ENCODE assay signal across 12 cellular contexts in the genomic region with DNA sequence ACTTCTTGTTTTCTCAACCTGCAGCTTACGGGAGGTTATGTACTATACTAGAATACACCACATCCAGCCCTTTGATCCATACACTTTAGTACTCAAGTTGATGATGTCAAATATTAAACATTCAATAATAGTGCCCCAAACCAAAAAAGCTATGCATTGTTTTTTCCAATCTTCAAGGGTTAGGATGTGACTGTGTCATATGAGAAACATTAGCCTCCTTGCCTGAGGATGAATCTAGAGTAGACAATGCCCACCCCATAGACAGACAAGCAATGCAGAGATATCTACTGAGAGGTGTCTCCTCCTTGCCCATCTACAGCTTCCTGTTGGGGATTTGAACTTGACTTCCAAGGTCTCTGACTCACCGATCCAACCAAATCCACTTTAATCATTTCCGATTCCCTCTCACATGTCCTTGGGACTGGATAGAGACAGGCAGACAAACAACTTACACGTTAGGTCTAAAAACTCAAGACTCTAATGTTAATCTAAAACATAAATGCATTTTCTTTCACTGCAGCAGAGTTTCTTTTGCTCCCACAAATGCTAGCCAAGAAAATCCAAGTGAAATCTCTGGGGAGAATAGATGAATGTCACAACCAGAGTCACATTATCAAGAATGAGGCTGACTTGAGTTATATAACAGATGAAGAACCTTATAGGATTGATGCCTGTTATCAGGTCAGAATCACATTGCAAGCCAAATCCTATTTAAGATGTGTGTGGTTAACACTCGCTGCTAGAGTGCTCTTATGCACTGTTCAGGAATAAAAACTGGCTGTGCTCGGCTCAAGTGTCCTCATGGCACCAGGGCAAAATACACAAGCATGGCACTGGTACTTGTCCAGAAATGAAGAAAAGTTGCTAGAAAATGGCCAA.
DNase-seq lines count a peak whose midpoint lies in the region; ATAC-seq, FAIRE-seq and TF ChIP-seq lines count a peak whose summit lies in the region.
"Had no signal": no experiment of that assay in that cellular context is flagged by ENCODE, and none has a peak within 500 bp of the region (broad histone marks: within the 10 kb centered on the region; RNA-seq: fewer than 3 reads in every experiment).

No MANE protein-coding gene starts in this region.

- H3K4me3 Mint-ChIP-seq in activated T-cell treated with anti-CD3 and anti-CD28 coated beads, Interleukin-2, amount 50 U/mL, for 72 hours, result peak overlapping the region; percentile 66 to 70
- H3K4me3 Mint-ChIP-seq in activated naive CD8-positive, alpha-beta T cell treated with anti-CD3 and anti-CD28 coated beads, Interleukin-2, amount 50 U/mL, for 24 hours, result peak overlapping the region; percentile 64
- peak overlapping the region; percentile 55 for H3K4me3 Mint-ChIP-seq in stimulated activated naive CD8-positive, alpha-beta T cell treated with anti-CD3 and anti-CD28 coated beads, Interleukin-15, Interleukin-2, amounts not matched to agents 100 ng/mL and 50 ng/mL, for 24 hours

- H3K79me2 ChIP-seq in Loucy (ENCODE audit: insufficient read depth, low read length), result no peaks in the 10 kb centered on the region

- H3K9me3 Mint-ChIP-seq in activated T-cell treated with anti-CD3 and anti-CD28 coated beads, Interleukin-2, amount 50 U/mL, for 72 hours, result peaks cover 2 to 3% of the 10 kb centered on the region in 2 donors
- H3K9me3 Mint-ChIP-seq in activated naive CD8-positive, alpha-beta T cell treated with anti-CD3 and anti-CD28 coated beads, Interleukin-2, amount 50 U/mL, for 24 hours, result peaks cover 10% of the 10 kb centered on the region
- peaks cover 4% of the 10 kb centered on the region for H3K9me3 Mint-ChIP-seq in stimulated activated naive CD8-positive, alpha-beta T cell treated with anti-CD3 and anti-CD28 coated beads, Interleukin-15, Interleukin-2, amounts not matched to agents 100 ng/mL and 50 ng/mL, for 24 hours

- no peak overlapping the region for H2AFZ ChIP-seq in Loucy (ENCODE audit: low read length)

- peaks cover 71% of the 10 kb centered on the region for H3K4me1 Mint-ChIP-seq in activated T-cell treated with anti-CD3 and anti-CD28 coated beads, Interleukin-2, amount 50 U/mL, for 72 hours (ENCODE audit: low read depth)
- peaks cover 72% of the 10 kb centered on the region for H3K4me1 Mint-ChIP-seq in activated naive CD8-positive, alpha-beta T cell treated with anti-CD3 and anti-CD28 coated beads, Interleukin-2, amount 50 U/mL, for 24 hours
- H3K4me1 Mint-ChIP-seq in stimulated activated naive CD8-positive, alpha-beta T cell treated with anti-CD3 and anti-CD28 coated beads, Interleukin-15, Interleukin-2, amounts not matched to agents 100 ng/mL and 50 ng/mL, for 24 hours (ENCODE audit: low read depth), result peaks cover 72% of the 10 kb centered on the region

- peak overlapping the region; percentile 4 for H3K4me2 ChIP-seq in Loucy (ENCODE audit: low read depth, low read length, poor library complexity, severe bottlenecking)

- ATAC-seq in activated T-cell treated with anti-CD3 and anti-CD28 coated beads, Interleukin-2, amount 50 U/mL, for 72 hours (replicated peaks in 1 of 2), result peak; percentile 35 to 41
- peak; percentile 55 for ATAC-seq in activated naive CD8-positive, alpha-beta T cell treated with anti-CD3 and anti-CD28 coated beads, Interleukin-2, amount 50 U/mL, for 24 hours
- no peak for ATAC-seq in HG02759 (IDR thresholded peaks at IDR 0.05; ENCODE audit: unreplicated experiment)

- no peaks in the 10 kb centered on the region for H3K27me3 Mint-ChIP-seq in activated T-cell treated with anti-CD3 and anti-CD28 coated beads, Interleukin-2, amount 50 U/mL, for 72 hours (ENCODE audit: low read depth)
- no peaks in the 10 kb centered on the region for H3K27me3 Mint-ChIP-seq in activated naive CD8-positive, alpha-beta T cell treated with anti-CD3 and anti-CD28 coated beads, Interleukin-2, amount 50 U/mL, for 24 hours
- H3K27me3 Mint-ChIP-seq in stimulated activated naive CD8-positive, alpha-beta T cell treated with anti-CD3 and anti-CD28 coated beads, Interleukin-15, Interleukin-2, amounts not matched to agents 100 ng/mL and 50 ng/mL, for 24 hours, result no peaks in the 10 kb centered on the region

- no peaks in the 10 kb centered on the region for H4K20me1 ChIP-seq in Loucy (ENCODE audit: insufficient read depth, low read length, poor library complexity, severe bottlenecking)

- H3K9ac ChIP-seq in Loucy (ENCODE audit: low read depth, low read length, poor library complexity, severe bottlenecking), result no peak overlapping the region

- peaks cover 82% of the 10 kb centered on the region for H3K4me1 ChIP-seq in Loucy (ENCODE audit: insufficient read depth, low read length, poor library complexity, severe bottlenecking)

- H3K36me3 Mint-ChIP-seq in activated T-cell treated with anti-CD3 and anti-CD28 coated beads, Interleukin-2, amount 50 U/mL, for 72 hours (ENCODE audit: insufficient read depth in 2 of 2), result peaks cover 0 to 2% of the 10 kb centered on the region in 2 donors
- H3K36me3 Mint-ChIP-seq in activated naive CD8-positive, alpha-beta T cell treated with anti-CD3 and anti-CD28 coated beads, Interleukin-2, amount 50 U/mL, for 24 hours (ENCODE audit: low read depth), result peaks cover 7% of the 10 kb centered on the region
- no peaks in the 10 kb centered on the region for H3K36me3 Mint-ChIP-seq in stimulated activated naive CD8-positive, alpha-beta T cell treated with anti-CD3 and anti-CD28 coated beads, Interleukin-15, Interleukin-2, amounts not matched to agents 100 ng/mL and 50 ng/mL, for 24 hours (ENCODE audit: low read depth)

- no peak for DNase-seq in activated T-cell treated with anti-CD3 and anti-CD28 coated beads, Interleukin-2, amount 50 U/mL, for 72 hours
- DNase-seq in activated T-cell treated with anti-CD3 and anti-CD28 coated beads for 4 hours (no peak), frontal cortex (ENCODE audit: low spot score in 2 of 2) (no peak), COR-L47 (lab: John Stamatoyannopoulos, UW) (no peak)
- DNase-seq in activated naive CD8-positive, alpha-beta T cell treated with anti-CD3 and anti-CD28 coated beads, Interleukin-2, amount 50 U/mL, for 24 hours, result no peak
- DNase-seq: aorta; EL; stimulated activated naive CD4-positive, alpha-beta T cell treated with Interleukin-2 at 50 U/mL for 16 hours had no signal

- H3K27me3 ChIP-seq in Loucy (ENCODE audit: insufficient read depth, low read length, poor library complexity, severe bottlenecking), result no peaks in the 10 kb centered on the region

- no peaks in the 10 kb centered on the region for H3K9me3 ChIP-seq in Loucy (ENCODE audit: insufficient read depth, low read depth, low read length)

- H3K36me3 ChIP-seq in Loucy (ENCODE audit: insufficient read depth, low read length), result no peaks in the 10 kb centered on the region

- no peaks in the 10 kb centered on the region for H3K9me2 ChIP-seq in Loucy (replicated peaks; ENCODE audit: low read depth, low read length)

- no peak for FAIRE-seq in frontal cortex (lab: Jason Lieb, UNC)
- FAIRE-seq: islet of Langerhans had no signal

- no peak overlapping the region for H3K4me3 ChIP-seq in Loucy (ENCODE audit: low read length, poor library complexity, severe bottlenecking)

- no peak for TF ChIP-seq CTCF in Loucy (conservative IDR thresholded peaks at IDR 0.05; ENCODE audit: low read length)

- H3K27ac Mint-ChIP-seq in activated T-cell treated with anti-CD3 and anti-CD28 coated beads, Interleukin-2, amount 50 U/mL, for 72 hours, result peak overlapping the region; percentile 54
- peak overlapping the region; percentile 84 for H3K27ac Mint-ChIP-seq in activated naive CD8-positive, alpha-beta T cell treated with anti-CD3 and anti-CD28 coated beads, Interleukin-2, amount 50 U/mL, for 24 hours
- peak overlapping the region; percentile 94 for H3K27ac Mint-ChIP-seq in stimulated activated naive CD8-positive, alpha-beta T cell treated with anti-CD3 and anti-CD28 coated beads, Interleukin-15, Interleukin-2, amounts not matched to agents 100 ng/mL and 50 ng/mL, for 24 hours

- H3F3A ChIP-seq in Loucy (ENCODE audit: low read depth), result no peaks in the 10 kb centered on the region
